27 cellular contexts compared by ENCODE assay signal in the genomic region with DNA sequence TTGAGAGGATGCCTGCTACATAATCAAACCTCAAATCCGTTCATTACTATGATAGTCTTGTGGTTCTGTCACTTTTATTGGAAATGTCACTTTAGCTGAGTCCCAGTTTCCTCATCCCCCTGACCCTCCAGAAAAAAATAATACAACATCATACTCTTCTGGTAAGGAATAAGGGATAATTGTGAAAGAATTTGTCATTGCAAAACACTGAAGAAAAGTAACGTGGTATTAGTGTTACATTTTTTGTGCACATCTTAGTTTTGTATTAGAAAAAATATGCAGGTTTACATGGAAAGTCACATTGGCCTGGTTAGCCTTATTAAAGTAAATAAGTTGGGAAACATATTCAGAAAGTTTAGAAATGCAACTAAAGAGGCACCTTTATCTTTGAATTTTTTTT.
"Had no signal": no experiment of that assay in that cellular context is flagged by ENCODE, and none has a peak within 500 bp of the region (broad histone marks: within the 10 kb centered on the region; RNA-seq: fewer than 3 reads in every experiment).

No MANE protein-coding gene starts in this region.

- FAIRE-seq: HTR-8/SVneo, K562, RCC 7860 had no signal

- H3K27ac ChIP-seq: HL-60, KMS-11, SJSA1, SK-N-MC had no signal

- H3K9me3 ChIP-seq: SJSA1 had no signal

- H3K27ac Mint-ChIP-seq: IgD-negative memory B cell had no signal

- H3K36me3 ChIP-seq: SJSA1 had no signal

- H3K27me3 ChIP-seq: SJSA1 had no signal

- H3K4me3 Mint-ChIP-seq: IgD-negative memory B cell had no signal

- H3K9ac ChIP-seq: KMS-11 had no signal

- H3K36me3 Mint-ChIP-seq: IgD-negative memory B cell had no signal

- H3K4me1 Mint-ChIP-seq: IgD-negative memory B cell had no signal

- H3K4me1 ChIP-seq: SJSA1 had no signal

- H3K27me3 Mint-ChIP-seq: IgD-negative memory B cell had no signal

- ATAC-seq: K562 had no signal

- DNase-seq: Kasumi-1, MV-4-11, NCI-H1048, NCI-H1105, NCI-H1417, NCI-H146, NCI-H1694 treated with DMSO at 0.1 percent for 48 hours, NCI-H1930, NCI-H2081, NCI-H2171, NCI-H226, NCI-H446, NCI-H510A, NCI-H524 treated with DMSO at 0.1 percent for 48 hours, NCI-H69, NCI-H774, Right ventricle myocardium superior, RPMI8226, SIG-M5 had no signal

- H3K4me3 ChIP-seq: K562, SJSA1, SK-N-MC had no signal
